In the genomic region with DNA sequence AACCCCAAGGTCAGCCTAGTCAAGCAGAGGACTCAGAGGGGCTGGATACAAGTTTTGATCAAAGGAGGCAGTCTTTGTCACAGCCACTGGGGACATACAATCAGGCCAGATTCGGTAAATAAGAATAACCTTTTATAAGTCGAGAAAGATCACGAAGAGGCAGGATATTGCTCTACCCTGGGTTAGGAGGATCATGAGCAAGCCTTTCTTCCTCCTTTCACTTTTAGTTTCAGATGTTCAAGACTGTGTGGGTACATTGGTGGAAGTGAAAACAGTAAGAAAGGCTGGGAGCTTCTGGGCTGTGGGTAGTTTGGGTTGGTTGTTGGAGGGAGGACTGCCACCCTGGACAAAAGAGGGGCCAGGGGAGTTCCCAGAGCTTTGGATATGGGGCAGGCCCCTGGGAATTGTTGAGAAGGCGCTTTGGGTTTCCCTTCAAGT, we compare ENCODE assay signal across 8 cellular contexts.
DNase-seq lines count a peak whose midpoint lies in the region; ATAC-seq and TF ChIP-seq lines count a peak whose summit lies in the region.

No MANE protein-coding gene starts in this region.

- intact Hi-C loops in naive thymus-derived CD4-positive, alpha-beta T cell (cut with micrococcal nuclease) = no loop called here
- intact Hi-C loops in esophagus muscularis mucosa (cut with DNase I) = no loop called here

- H3K36me3 ChIP-seq in SU-DHL-6 (ENCODE audit: low read length) (no peaks in the 10 kb centered on the region), esophagus muscularis mucosa (peaks cover 0 to 4% (median 0%) of the 10 kb centered on the region in 4 donors)
- H3K36me3 ChIP-seq in naive thymus-derived CD4-positive, alpha-beta T cell (ENCODE audit: control insufficient read depth in 2 of 3, insufficient read depth in 3 of 3, low read length in 3 of 3) = no peaks in the 10 kb centered on the region

- peak overlapping the region; percentile 27 to 76 (median 65) for H3K4me3 Mint-ChIP-seq in naive thymus-derived CD4-positive, alpha-beta T cell

- H3F3A ChIP-seq in SU-DHL-6 (ENCODE audit: insufficient read depth) = no peaks in the 10 kb centered on the region

- no peak overlapping the region for H3K9ac ChIP-seq in SU-DHL-6 (ENCODE audit: low read length)

- peak overlapping the region; percentile 75 for H2AFZ ChIP-seq in SU-DHL-6 (ENCODE audit: low read depth, low read length, severe bottlenecking)

- no peak for TF ChIP-seq CTCF in SU-DHL-6 (IDR thresholded peaks at IDR 0.05; ENCODE audit: insufficient read depth, low read length, poor library complexity, severe bottlenecking)
- no peak for TF ChIP-seq CTCF in esophagus muscularis mucosa (IDR thresholded peaks at IDR 0.05)

- H3K9me2 ChIP-seq in SU-DHL-6 (replicated peaks; ENCODE audit: insufficient read depth, low read length) = no peaks in the 10 kb centered on the region

- H3K4me1 Mint-ChIP-seq in naive thymus-derived CD4-positive, alpha-beta T cell = peaks cover 10 to 27% (median 19%) of the 10 kb centered on the region in 7 donors

- CTCF ChIA-PET in naive thymus-derived CD4-positive, alpha-beta T cell (lab: Charles Lee) = interaction anchor here (0.9 kb wide), 1 partner anchor 12 kb away, joined by 3 read pairs; no protein-coding TSS in a partner anchor

- H3K9me3 ChIP-seq in SU-DHL-6 (ENCODE audit: insufficient read depth, low read length) (no peaks in the 10 kb centered on the region), esophagus muscularis mucosa (no peaks in the 10 kb centered on the region)
- no peaks in the 10 kb centered on the region for H3K9me3 ChIP-seq in naive thymus-derived CD4-positive, alpha-beta T cell (ENCODE audit: control insufficient read depth in 2 of 3, low read length in 3 of 3)

- peaks cover 9 to 11% of the 10 kb centered on the region in 2 donors for H3K4me1 ChIP-seq in naive thymus-derived CD4-positive, alpha-beta T cell (ENCODE audit: control insufficient read depth in 2 of 2, insufficient read depth in 2 of 2, low read length in 2 of 2)
- no peaks in the 10 kb centered on the region for H3K4me1 ChIP-seq in esophagus muscularis mucosa

- no peak for TF ChIP-seq EP300 in esophagus muscularis mucosa (IDR thresholded peaks at IDR 0.05)

- no peak for TF ChIP-seq POLR2A in esophagus muscularis mucosa (IDR thresholded peaks at IDR 0.05; ENCODE audit: low read depth)

- POLR2A ChIA-PET in naive thymus-derived CD4-positive, alpha-beta T cell (lab: Charles Lee) = interaction anchor here (0.6 kb wide), 1 partner anchor 1746 kb away, joined by 3 read pairs; no protein-coding TSS in a partner anchor

- 55% methylated on average over 4 of the region's 4 CpGs for WGBS in esophagus muscularis mucosa

- H3K4me2 ChIP-seq in SU-DHL-6 (ENCODE audit: low read depth, low read length, poor library complexity, severe bottlenecking) = peak overlapping the region; percentile 30

- H4K20me1 ChIP-seq in SU-DHL-6 (ENCODE audit: low read depth, low read length) = no peaks in the 10 kb centered on the region

- H3K27me3 Mint-ChIP-seq in naive thymus-derived CD4-positive, alpha-beta T cell = peaks cover 0 to 28% (median 3%) of the 10 kb centered on the region in 5 donors

- DNase-seq in naive thymus-derived CD4-positive, alpha-beta T cell = peak in 8 of 9 donors; percentile 32 to 64 (median 52)
- DNase-seq in esophagus muscularis mucosa (ENCODE audit: extremely low spot score) (no peak), NCI-H146 treated with DMSO at 0.1 percent for 48 hours (lab: John Stamatoyannopoulos, UW; ENCODE audit: unreplicated experiment) (no peak), NCI-H446 treated with DMSO at 0.1 percent for 48 hours (lab: John Stamatoyannopoulos, UW) (no peak)
- no peak for DNase-seq in activated effector memory CD4-positive, alpha-beta T cell treated with anti-CD3 and anti-CD28 coated beads, Interleukin-2, amount 50 U/mL, for 16 hours

- H3K27me3 ChIP-seq in SU-DHL-6 (ENCODE audit: low read length) = no peaks in the 10 kb centered on the region
- H3K27me3 ChIP-seq in naive thymus-derived CD4-positive, alpha-beta T cell (ENCODE audit: control insufficient read depth in 2 of 2, insufficient read depth in 2 of 2, low read length in 2 of 2) = no peaks in the 10 kb centered on the region
- H3K27me3 ChIP-seq in esophagus muscularis mucosa = no peaks in the 10 kb centered on the region

- H3K79me2 ChIP-seq in SU-DHL-6 (ENCODE audit: insufficient read depth, low read length) = no peaks in the 10 kb centered on the region

- ATAC-seq in GM18909 (IDR thresholded peaks at IDR 0.05; ENCODE audit: poor library complexity, unreplicated experiment) (peak; percentile 100), HG02970 (IDR thresholded peaks at IDR 0.05; ENCODE audit: low FRiP score, unreplicated experiment) (peak; percentile 95)
- peak; percentile 92 for ATAC-seq in naive thymus-derived CD4-positive, alpha-beta T cell

- H3K27ac Mint-ChIP-seq in naive thymus-derived CD4-positive, alpha-beta T cell = peak overlapping the region; percentile 74 to 94 (median 88)

- H3K9me3 Mint-ChIP-seq in naive thymus-derived CD4-positive, alpha-beta T cell = peaks cover 0 to 6% (median 0%) of the 10 kb centered on the region in 11 donors

- H3K27ac ChIP-seq in SU-DHL-6 (ENCODE audit: low read depth, low read length) (no peak overlapping the region), esophagus muscularis mucosa (replicated peaks in 1 of 4) (no peak overlapping the region)
- no peak overlapping the region for H3K27ac ChIP-seq in naive thymus-derived CD4-positive, alpha-beta T cell (ENCODE audit: low read depth, low read length)

- peaks cover 0 to 10% (median 0%) of the 10 kb centered on the region in 5 donors for H3K36me3 Mint-ChIP-seq in naive thymus-derived CD4-positive, alpha-beta T cell

- H3K4me3 ChIP-seq in SU-DHL-6 (ENCODE audit: insufficient read depth, low read length, poor library complexity, severe bottlenecking) = no peak overlapping the region
- H3K4me3 ChIP-seq in naive thymus-derived CD4-positive, alpha-beta T cell (ENCODE audit: low read length) = peak overlapping the region; percentile 13
- no peak overlapping the region for H3K4me3 ChIP-seq in esophagus muscularis mucosa

Comparison
In these comparisons a context has a peak if more than half of its experiments do, and no peak if none do; other contexts are left out.
1. DNase-seq: peak in naive thymus-derived CD4-positive, alpha-beta T cell (8 of 9); none in esophagus muscularis mucosa (single experiment), activated effector memory CD4-positive, alpha-beta T cell treated with anti-CD3 and anti-CD28 coated beads, Interleukin-2, amount 50 U/mL, for 16 hours (single experiment), NCI-H146 treated with DMSO at 0.1 percent for 48 hours (single experiment) and NCI-H446 treated with DMSO at 0.1 percent for 48 hours (single experiment).
2. Peak in every context shown above with its lines, with median percentiles within 50 percentile points of each other: ATAC-seq.